In genomic region chr13:98766120-98766519, GRCh38 we compare ENCODE assay signal across 22 cellular contexts. TPM values are rescaled to one million over a fixed set of nuclear protein-coding genes. Genes with fewer than 3 reads are reported as not detected.
"Had no signal": no experiment of that assay in that cellular context is flagged by ENCODE, and none has a peak within 500 bp of the region (broad histone marks: within the 10 kb centered on the region; RNA-seq: fewer than 3 reads in every experiment).

No MANE protein-coding gene starts in this region.

- DNase-seq: activated CD4-positive, alpha-beta memory T cell treated with anti-CD3 and anti-CD28 coated beads for 36 hours; activated CD4-positive, alpha-beta T cell treated with anti-CD3 and anti-CD28 coated beads for 36 hours; activated gamma-delta T cell treated with Interleukin-2 at 50 U/mL for 16 hours; activated T-cell treated with anti-CD3 and anti-CD28 coated beads for 4 hours; adrenal gland; cerebellar nuclear complex; effector CD4-positive, alpha-beta T cell; gastrocnemius medialis; head of caudate nucleus; immature natural killer cell; mesenchymal stem cell; naive thymus-derived CD8-positive, alpha-beta T cell; ovary; right lobe of liver; stimulated activated CD4-positive, alpha-beta T cell treated with anti-CD3 and anti-CD28 coated beads, Interleukin-4, amount 100 ng/mL, for 4 hours; stimulated activated naive B cell treated with anti-CD40 and anti-IgM and Interleukin-4, amounts not matched to agents 10 μg/mL and 1 μg/mL and 100 μg/mL, for 72 hours had no signal

- H3K27me3 ChIP-seq: adrenal gland, gastrocnemius medialis, ovary, right lobe of liver had no signal

- H3K4me3 ChIP-seq: adrenal gland, gastrocnemius medialis, ovary, right lobe of liver, smooth muscle cell had no signal

- ATAC-seq: activated CD4-positive, alpha-beta T cell treated with anti-CD3 and anti-CD28 coated beads for 36 hours; activated naive CD4-positive, alpha-beta T cell treated with anti-CD3 and anti-CD28 coated beads, Interleukin-2, amount 50 U/mL, for 72 hours; esophagus mucosa; gastrocnemius medialis; naive thymus-derived CD8-positive, alpha-beta T cell; right lobe of liver; stimulated activated naive B cell treated with anti-CD40 and anti-IgM and Interleukin-4, amounts not matched to agents 10 μg/mL and 1 μg/mL and 100 μg/mL, for 72 hours; WTC11 had no signal

- H3K9me3 ChIP-seq: adrenal gland, gastrocnemius medialis, ovary, right lobe of liver had no signal

- H3K27ac ChIP-seq: adrenal gland, gastrocnemius medialis, ovary, right lobe of liver had no signal

- H3K36me3 ChIP-seq: adrenal gland, gastrocnemius medialis, ovary, right lobe of liver had no signal

- H3K4me1 ChIP-seq: adrenal gland, gastrocnemius medialis had no signal

RNA-seq across cellular contexts. Expression of gene SLC15A1, which starts 13.6 kb away (rescaled TPM):
- total RNA-seq: activated CD4-positive, alpha-beta memory T cell treated with anti-CD3 and anti-CD28 coated beads for 36 hours; activated CD4-positive, alpha-beta T cell treated with anti-CD3 and anti-CD28 coated beads for 36 hours; activated naive CD4-positive, alpha-beta T cell treated with anti-CD3 and anti-CD28 coated beads, Interleukin-2, amount 50 U/mL, for 72 hours; activated T-helper 1 cell treated with anti-CD3 and anti-CD28 coated beads, Interleukin-12 subunit alpha, Interleukin-12 subunit beta, Interleukin-2, Interleukin-4 antibody, amounts not matched to agents 30 ng/mL and 10 ng/mL and 1 ng/mL, durations not matched to agents 14 hours and 24 hours and 36 hours; bronchial epithelial cell; gastrocnemius medialis; naive thymus-derived CD8-positive, alpha-beta T cell had no signal
- polyA plus RNA-seq: immature natural killer cell; naive thymus-derived CD8-positive, alpha-beta T cell had no signal
